Comparison of ENCODE assay signal across 11 cellular contexts in genomic region chr16:85935391-85935956, GRCh38. TPM values are rescaled to one million over a fixed set of nuclear protein-coding genes. Genes with fewer than 3 reads are reported as not detected.
A peak's percentile ranks its signal among the peaks of the same experiment; 100 is the strongest.
DNase-seq lines count a peak whose midpoint lies in the region; ATAC-seq and TF ChIP-seq lines count a peak whose summit lies in the region.
"Had no signal": no experiment of that assay in that cellular context is flagged by ENCODE, and none has a peak within 500 bp of the region (broad histone marks: within the 10 kb centered on the region; RNA-seq: fewer than 3 reads in every experiment).

No MANE protein-coding gene starts in this region.

- H3K4me3 ChIP-seq in GM06990 (replicated peaks; ENCODE audit: low read depth, low read length) (peak overlapping the region; percentile 48), Loucy (ENCODE audit: low read length, poor library complexity, severe bottlenecking) (peak overlapping the region; percentile 8), mesendoderm (ENCODE audit: low read length) (no peak overlapping the region), smooth muscle cell (no peak overlapping the region)
- H3K4me3 ChIP-seq: adrenal gland, tibial nerve had no signal

- H3F3A ChIP-seq in Loucy (ENCODE audit: low read depth) (no peaks in the 10 kb centered on the region), smooth muscle cell (ENCODE audit: low read depth) (no peaks in the 10 kb centered on the region)

- H3K27ac ChIP-seq in mesendoderm (ENCODE audit: low read depth, low read length) = no peak overlapping the region
- no peak overlapping the region for H3K27ac ChIP-seq in smooth muscle cell (ENCODE audit: low read depth)
- H3K27ac ChIP-seq: adrenal gland had no signal

- TF ChIP-seq CTCF in GM06990 (IDR thresholded peaks at IDR 0.05; ENCODE audit: insufficient read depth, low read length, poor library complexity, severe bottlenecking) (no peak), Loucy (conservative IDR thresholded peaks at IDR 0.05; ENCODE audit: low read length) (no peak), smooth muscle cell (IDR thresholded peaks at IDR 0.05; ENCODE audit: borderline replicate concordance, insufficient read depth, poor library complexity, severe bottlenecking) (no peak)

- H3K4me1 ChIP-seq in Loucy (ENCODE audit: insufficient read depth, low read length, poor library complexity, severe bottlenecking) = peaks cover 15% of the 10 kb centered on the region
- H3K4me1 ChIP-seq in mesendoderm (ENCODE audit: control insufficient read depth, low read depth, low read length) = peaks cover 8% of the 10 kb centered on the region
- no peaks in the 10 kb centered on the region for H3K4me1 ChIP-seq in smooth muscle cell (ENCODE audit: low read depth)
- H3K4me1 ChIP-seq: adrenal gland had no signal

- no peak overlapping the region for H2AK5ac ChIP-seq in mesendoderm (ENCODE audit: low read length)

- H3K36me3 ChIP-seq in GM06990 (ENCODE audit: control insufficient read depth, insufficient read depth, low read length) (no peaks in the 10 kb centered on the region), Loucy (ENCODE audit: insufficient read depth, low read length) (no peaks in the 10 kb centered on the region), mesendoderm (ENCODE audit: control insufficient read depth, insufficient read depth, low read length) (no peaks in the 10 kb centered on the region), smooth muscle cell (ENCODE audit: low read depth) (no peaks in the 10 kb centered on the region)
- H3K36me3 ChIP-seq: adrenal gland, tibial nerve had no signal

- no peak overlapping the region for H2BK5ac ChIP-seq in mesendoderm (ENCODE audit: low read length)

- no peak for DNase-seq in GM06990 (ENCODE audit: extremely low read depth, insufficient read length)
- peak; percentile 91 for DNase-seq in mesendoderm
- no peak for DNase-seq in AML-193 (lab: John Stamatoyannopoulos, UW)
- DNase-seq in NCI-H128 (lab: John Stamatoyannopoulos, UW; ENCODE audit: unreplicated experiment) = no peak
- no peak for DNase-seq in NCI-H1105 (lab: John Stamatoyannopoulos, UW)
- no peak for DNase-seq in smooth muscle cell (lab: John Stamatoyannopoulos, UW; ENCODE audit: unreplicated experiment)
- DNase-seq: adrenal gland had no signal

- no peaks in the 10 kb centered on the region for H3K9me2 ChIP-seq in Loucy (replicated peaks; ENCODE audit: low read depth, low read length)

- H4K8ac ChIP-seq in mesendoderm (ENCODE audit: low read depth, low read length) = no peak overlapping the region

- H3K9ac ChIP-seq in Loucy (ENCODE audit: low read depth, low read length, poor library complexity, severe bottlenecking) (no peak overlapping the region), mesendoderm (ENCODE audit: low read length) (no peak overlapping the region), smooth muscle cell (ENCODE audit: low read depth) (no peak overlapping the region)

- H2AFZ ChIP-seq in Loucy (ENCODE audit: low read length) = peak overlapping the region; percentile 87; the same call in 1 of the 2 replicates
- H2AFZ ChIP-seq in smooth muscle cell (ENCODE audit: low read depth) = no peak overlapping the region

- no peaks in the 10 kb centered on the region for H3K9me3 ChIP-seq in Loucy (ENCODE audit: insufficient read depth, low read depth, low read length)
- H3K9me3 ChIP-seq in smooth muscle cell (replicated peaks; ENCODE audit: low read depth) = no peaks in the 10 kb centered on the region
- H3K9me3 ChIP-seq: adrenal gland had no signal

- H2BK15ac ChIP-seq in mesendoderm (replicated peaks; ENCODE audit: low read depth) = no peak overlapping the region

- H3K18ac ChIP-seq in mesendoderm (ENCODE audit: low read length) = no peak overlapping the region

- no peak overlapping the region for H2BK120ac ChIP-seq in mesendoderm (ENCODE audit: low read depth, low read length)

- H3K56ac ChIP-seq in mesendoderm (ENCODE audit: low read length) = no peak overlapping the region

- ATAC-seq in GM21423 (IDR thresholded peaks at IDR 0.05; ENCODE audit: unreplicated experiment) = peak; percentile 25

- no peaks in the 10 kb centered on the region for H3K79me1 ChIP-seq in mesendoderm (ENCODE audit: low read length)

- H3K79me2 ChIP-seq in Loucy (ENCODE audit: insufficient read depth, low read length) (no peaks in the 10 kb centered on the region), mesendoderm (ENCODE audit: control insufficient read depth, insufficient read depth, low read length) (no peaks in the 10 kb centered on the region), smooth muscle cell (ENCODE audit: low read depth) (no peaks in the 10 kb centered on the region)

- WGBS in mesendoderm (ENCODE audit: extremely low coverage, insufficient coverage, low lambda C conversion rate) = no CpG with 5 or more reads among the region's 13 CpGs
- 70% methylated on average over 13 of the region's 13 CpGs for WGBS in smooth muscle cell (ENCODE audit: low lambda C conversion rate)

- H3K4ac ChIP-seq in mesendoderm (ENCODE audit: low read depth, low read length) = no peak overlapping the region

- no peak overlapping the region for H4K5ac ChIP-seq in mesendoderm (ENCODE audit: low read length)

- H3K23ac ChIP-seq in mesendoderm (ENCODE audit: low read length) = no peak overlapping the region

- H3K4me2 ChIP-seq in Loucy (ENCODE audit: low read depth, low read length, poor library complexity, severe bottlenecking) (peak overlapping the region; percentile 61), mesendoderm (ENCODE audit: low read length) (no peak overlapping the region), smooth muscle cell (no peak overlapping the region)

- no peaks in the 10 kb centered on the region for H4K20me1 ChIP-seq in Loucy (ENCODE audit: insufficient read depth, low read length, poor library complexity, severe bottlenecking)
- H4K20me1 ChIP-seq in smooth muscle cell (ENCODE audit: low read depth) = no peaks in the 10 kb centered on the region

- H3K27me3 ChIP-seq in GM06990 (replicated peaks; ENCODE audit: control insufficient read depth, insufficient read depth, low read length) (no peaks in the 10 kb centered on the region), Loucy (ENCODE audit: insufficient read depth, low read length, poor library complexity, severe bottlenecking) (no peaks in the 10 kb centered on the region), mesendoderm (ENCODE audit: insufficient read depth, low read length, poor library complexity) (no peaks in the 10 kb centered on the region), smooth muscle cell (ENCODE audit: low read depth) (no peaks in the 10 kb centered on the region)
- H3K27me3 ChIP-seq: adrenal gland, tibial nerve had no signal

RNA-seq across cellular contexts. Expression of gene IRF8, which starts 36.5 kb away (rescaled TPM):
- polyA plus RNA-seq in mesendoderm (2013, experiment 1 of 2) = 0.07 TPM
- 0.07 TPM for polyA plus RNA-seq in mesendoderm (2013, experiment 2 of 2)
- total RNA-seq in smooth muscle cell = 1.1 and 3.4 TPM in 2 replicates
- 0.88 and 2.6 TPM in 2 replicates for polyA plus RNA-seq in smooth muscle cell
- total RNA-seq: LHCN-M2 had no signal

Comparison
In these comparisons a context has a peak if more than half of its experiments do, and no peak if none do; other contexts are left out.
1. H3K4me3 ChIP-seq: peak in GM06990 (single experiment) and Loucy (single experiment); none in mesendoderm (single experiment) and smooth muscle cell (single experiment).